In genomic region chr3:109117939-109118338, GRCh38 we compare ENCODE assay signal across 26 cellular contexts. TPM values are rescaled to one million over a fixed set of nuclear protein-coding genes. Genes with fewer than 3 reads are reported as not detected.
"Had no signal": no experiment of that assay in that cellular context is flagged by ENCODE, and none has a peak within 500 bp of the region (broad histone marks: within the 10 kb centered on the region; RNA-seq: fewer than 3 reads in every experiment).

MORC1 (minus strand) TSS chr3:109118134; CDS start chr3:109118059, 75 bp downstream.

- H3K27me3 ChIP-seq: esophagus muscularis mucosa, stomach, suprapubic skin, upper lobe of left lung had no signal

- H3K27ac Mint-ChIP-seq: activated naive CD8-positive, alpha-beta T cell; activated T-helper 2 cell treated with anti-CD3 and anti-CD28 coated beads, Interferon-gamma antibody, Interleukin-2, Interleukin-4, amounts not matched to agents 10 μg/mL and 5 μg/mL and 100 μg/mL, durations not matched to agents 14 hours and 24 hours and 36 hours; stimulated activated memory B cell treated with anti-CD40 and anti-IgM and Interleukin-4, amounts not matched to agents 10 μg/mL and 1 μg/mL and 100 μg/mL, for 72 hours had no signal

- H3K4me1 ChIP-seq: stomach, suprapubic skin, upper lobe of left lung had no signal

- H3K27ac ChIP-seq: esophagus muscularis mucosa, stomach, suprapubic skin, upper lobe of left lung had no signal

- H3K9me3 Mint-ChIP-seq: activated T-helper 2 cell treated with anti-CD3 and anti-CD28 coated beads, Interferon-gamma antibody, Interleukin-2, Interleukin-4, amounts not matched to agents 10 μg/mL and 5 μg/mL and 100 μg/mL, durations not matched to agents 14 hours and 24 hours and 36 hours had no signal

- H3K27me3 Mint-ChIP-seq: activated naive CD8-positive, alpha-beta T cell; stimulated activated memory B cell treated with anti-CD40 and anti-IgM and Interleukin-4, amounts not matched to agents 10 μg/mL and 1 μg/mL and 100 μg/mL, for 72 hours had no signal

- H3K4me3 Mint-ChIP-seq: activated naive CD8-positive, alpha-beta T cell; stimulated activated memory B cell treated with anti-CD40 and anti-IgM and Interleukin-4, amounts not matched to agents 10 μg/mL and 1 μg/mL and 100 μg/mL, for 72 hours had no signal

- H3K4me3 ChIP-seq: esophagus muscularis mucosa, mucosa of descending colon, stomach, suprapubic skin, upper lobe of left lung had no signal

- H3K4me1 Mint-ChIP-seq: stimulated activated memory B cell treated with anti-CD40 and anti-IgM and Interleukin-4, amounts not matched to agents 10 μg/mL and 1 μg/mL and 100 μg/mL, for 72 hours had no signal

- H3K36me3 ChIP-seq: esophagus muscularis mucosa, stomach, suprapubic skin, upper lobe of left lung had no signal

- ATAC-seq: mucosa of descending colon; sciatic nerve; stimulated activated memory B cell treated with anti-CD40 and anti-IgM and Interleukin-4, amounts not matched to agents 10 μg/mL and 1 μg/mL and 100 μg/mL, for 72 hours had no signal

- FAIRE-seq: astrocyte, colon, frontal cortex, small intestine had no signal

- DNase-seq: activated naive CD4-positive, alpha-beta T cell; activated T-cell treated with anti-CD3 and anti-CD28 coated beads, Interleukin-2, amount 50 U/mL, for 1 hour; central memory CD4-positive, alpha-beta T cell; effector memory CD4-positive, alpha-beta T cell; hypothalamus; mesendoderm; occipital lobe; stimulated activated CD4-positive, alpha-beta T cell treated with anti-CD3 and anti-CD28 coated beads, Interleukin-2, amount 100 ng/mL, for 24 hours; stomach; T-helper 9 cell had no signal

- H3K36me3 Mint-ChIP-seq: activated naive CD8-positive, alpha-beta T cell; stimulated activated memory B cell treated with anti-CD40 and anti-IgM and Interleukin-4, amounts not matched to agents 10 μg/mL and 1 μg/mL and 100 μg/mL, for 72 hours had no signal

- H3K9me3 ChIP-seq: esophagus muscularis mucosa, mucosa of descending colon, stomach, suprapubic skin, upper lobe of left lung had no signal

RNA-seq across cellular contexts. Expression of gene MORC1, which starts in this region (rescaled TPM):
- total RNA-seq: activated T-helper 2 cell treated with anti-CD3 and anti-CD28 coated beads, Interferon-gamma antibody, Interleukin-2, Interleukin-4, amounts not matched to agents 10 μg/mL and 5 μg/mL and 100 μg/mL, durations not matched to agents 14 hours and 24 hours and 36 hours; astrocyte; dermis microvascular lymphatic vessel endothelial cell; esophagus muscularis mucosa; lower leg skin; mucosa of descending colon; sciatic nerve; stomach; suprapubic skin; T-helper 1 cell treated with Interleukin-12 subunit alpha and Interleukin-12 subunit beta and Interleukin-4 antibody, amounts not matched to agents 30 ng/mL and 1 ng/mL, for 36 hours had no signal
- polyA plus RNA-seq: neural cell, small intestine, stomach had no signal
